In the genomic region with DNA sequence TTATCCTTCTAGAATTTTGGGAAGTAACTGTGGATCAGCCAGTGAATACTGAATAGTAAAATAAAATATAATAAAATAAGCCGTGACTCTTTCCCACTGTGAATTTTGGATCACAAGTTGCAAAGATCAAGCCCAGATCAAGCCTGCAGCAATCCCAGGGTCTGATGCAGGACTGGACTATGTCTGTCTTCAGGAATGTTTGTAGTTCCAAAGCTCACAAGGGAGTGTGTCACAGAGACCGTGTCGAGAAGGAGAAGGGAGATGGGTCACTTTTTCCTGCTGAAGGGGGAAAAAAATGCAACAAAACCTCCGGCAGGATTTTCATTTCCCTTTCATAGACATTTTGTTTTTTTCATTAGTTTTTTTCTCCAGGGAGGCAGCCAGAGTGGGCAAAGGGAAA, we compare ENCODE assay signal across 29 cellular contexts.
"Had no signal": no experiment of that assay in that cellular context is flagged by ENCODE, and none has a peak within 500 bp of the region (broad histone marks: within the 10 kb centered on the region; RNA-seq: fewer than 3 reads in every experiment).

No MANE protein-coding gene starts in this region.

- H3K4me2 ChIP-seq: neural progenitor cell had no signal

- H3K4me1 ChIP-seq: heart right ventricle, left lung, lower lobe of right lung, neural progenitor cell, parathyroid adenoma, psoas muscle, right lobe of liver, tibial nerve, upper lobe of left lung, vagina had no signal

- DNase-seq: heart right ventricle; hippocampal formation; kidney glomerular epithelial cell; left cardiac atrium; left lung; lower lobe of right lung; mesendoderm; naive B cell; natural killer cell; nephron progenitor cell; occipital lobe; psoas muscle; right lobe of liver; stimulated activated CD4-positive, alpha-beta T cell treated with anti-CD3 and anti-CD28 coated beads, Interleukin-12 subunit alpha, Interleukin-12 subunit beta, amount 100 ng/mL, for 4 hours; stimulated activated CD4-positive, alpha-beta T cell treated with anti-CD3 and anti-CD28 coated beads, Interleukin-15, amount 100 ng/mL, for 24 hours; stimulated activated CD4-positive, alpha-beta T cell treated with anti-CD3 and anti-CD28 coated beads, Interleukin-2, amount 100 ng/mL, for 24 hours; stimulated activated CD4-positive, alpha-beta T cell treated with anti-CD3 and anti-CD28 coated beads, Interleukin-4, amount 100 ng/mL, for 24 hours; stimulated activated naive CD4-positive, alpha-beta T cell treated with Interleukin-2 at 50 U/mL for 16 hours; stimulated activated naive CD8-positive, alpha-beta T cell treated with anti-CD3 and anti-CD28 coated beads, Interleukin-15, amount 100 ng/mL, for 72 hours; substantia nigra; upper lobe of left lung had no signal

- H3K36me3 ChIP-seq: heart right ventricle, left lung, lower lobe of right lung, neural progenitor cell, neutrophil, right lobe of liver, tibial nerve, upper lobe of left lung, vagina had no signal

- H3K9ac ChIP-seq: neural progenitor cell, parathyroid adenoma had no signal

- H3K27ac ChIP-seq: heart right ventricle, left lung, lower lobe of right lung, neural progenitor cell, neutrophil, parathyroid adenoma, psoas muscle, right lobe of liver, tibial nerve, upper lobe of left lung, vagina had no signal

- H3K27ac Mint-ChIP-seq: mesothelial cell of epicardium; naive B cell; natural killer cell; neural progenitor cell; stimulated activated effector memory CD8-positive, alpha-beta T cell treated with anti-CD3 and anti-CD28 coated beads, Interleukin-12 subunit alpha, Interleukin-12 subunit beta, amount 100 ng/mL, for 72 hours; stimulated activated naive CD8-positive, alpha-beta T cell treated with anti-CD3 and anti-CD28 coated beads, Interleukin-15, amount 100 ng/mL, for 72 hours had no signal

- ATAC-seq: heart right ventricle; left cardiac atrium; left lung; lower lobe of right lung; natural killer cell; psoas muscle; stimulated activated effector memory CD8-positive, alpha-beta T cell treated with anti-CD3 and anti-CD28 coated beads, Interleukin-12 subunit alpha, Interleukin-12 subunit beta, amount 100 ng/mL, for 72 hours; stimulated activated naive CD8-positive, alpha-beta T cell treated with anti-CD3 and anti-CD28 coated beads, Interleukin-15, amount 100 ng/mL, for 72 hours had no signal

- H3K9me3 Mint-ChIP-seq: mesothelial cell of epicardium, natural killer cell, nephron progenitor cell, neural progenitor cell had no signal

- H3K9me3 ChIP-seq: heart right ventricle, left lung, lower lobe of right lung, neutrophil, psoas muscle, right lobe of liver, tibial nerve, upper lobe of left lung, vagina had no signal

- H3K36me3 Mint-ChIP-seq: mesothelial cell of epicardium; naive B cell; natural killer cell; neural progenitor cell; stimulated activated effector memory CD8-positive, alpha-beta T cell treated with anti-CD3 and anti-CD28 coated beads, Interleukin-12 subunit alpha, Interleukin-12 subunit beta, amount 100 ng/mL, for 72 hours had no signal

- FAIRE-seq: keratinocyte had no signal

- H3K79me2 ChIP-seq: parathyroid adenoma had no signal

- H3K4me3 ChIP-seq: heart right ventricle, left lung, lower lobe of right lung, neural progenitor cell, psoas muscle, right lobe of liver, tibial nerve, upper lobe of left lung, vagina had no signal

- H3K4me3 Mint-ChIP-seq: mesothelial cell of epicardium; natural killer cell; nephron progenitor cell; neural progenitor cell; stimulated activated effector memory CD8-positive, alpha-beta T cell treated with anti-CD3 and anti-CD28 coated beads, Interleukin-12 subunit alpha, Interleukin-12 subunit beta, amount 100 ng/mL, for 72 hours; stimulated activated naive CD8-positive, alpha-beta T cell treated with anti-CD3 and anti-CD28 coated beads, Interleukin-15, amount 100 ng/mL, for 72 hours had no signal

- H3K4me1 Mint-ChIP-seq: mesothelial cell of epicardium; naive B cell; natural killer cell; neural progenitor cell; stimulated activated effector memory CD8-positive, alpha-beta T cell treated with anti-CD3 and anti-CD28 coated beads, Interleukin-12 subunit alpha, Interleukin-12 subunit beta, amount 100 ng/mL, for 72 hours; stimulated activated naive CD8-positive, alpha-beta T cell treated with anti-CD3 and anti-CD28 coated beads, Interleukin-15, amount 100 ng/mL, for 72 hours had no signal

- H3K27me3 ChIP-seq: neural progenitor cell, neutrophil, tibial nerve, upper lobe of left lung, vagina had no signal

- H2AFZ ChIP-seq: neural progenitor cell, parathyroid adenoma had no signal
